In the genomic region with DNA sequence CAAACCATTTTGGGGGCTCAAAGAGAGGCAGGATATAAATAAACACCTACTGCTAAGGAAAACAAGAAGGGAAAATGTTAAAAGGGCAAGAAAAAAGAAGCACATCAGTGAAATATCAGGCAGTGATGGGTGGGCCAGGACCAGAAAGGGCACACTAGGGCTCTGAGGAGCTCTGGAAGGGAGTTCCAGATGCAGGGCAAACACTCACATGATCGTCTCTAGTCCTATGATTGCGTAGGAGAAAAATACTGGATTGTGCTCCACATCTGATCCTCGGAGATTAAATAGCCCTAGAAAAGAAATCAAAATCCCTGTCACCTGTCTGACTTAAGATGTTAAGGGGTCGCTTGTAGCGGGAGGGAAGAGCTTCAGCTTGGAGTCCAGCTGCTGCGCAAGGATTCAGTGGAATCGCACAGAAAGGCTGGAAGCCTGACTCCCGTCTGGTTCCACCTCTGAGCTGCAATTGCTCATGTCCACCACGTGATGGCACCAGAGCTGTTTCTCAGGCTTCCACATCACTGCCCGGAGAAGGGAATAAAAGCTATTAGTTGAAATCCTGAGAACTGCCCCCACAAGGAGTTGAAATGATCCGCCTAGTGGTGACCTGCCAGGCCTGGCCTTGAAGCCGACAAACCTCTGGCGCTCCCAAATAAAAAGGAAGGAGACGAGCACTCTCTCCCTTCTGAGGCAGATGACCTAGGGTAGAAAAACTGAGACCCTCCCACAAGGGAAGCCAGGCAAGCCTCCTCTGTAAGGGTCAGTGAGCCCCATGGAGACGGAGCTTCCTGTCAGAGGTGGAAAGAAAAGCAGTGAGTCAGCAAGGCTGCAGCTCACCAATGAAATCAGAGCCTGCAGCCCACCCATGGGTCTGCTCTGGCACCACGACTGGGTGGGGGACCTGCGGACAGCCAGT, we compare ENCODE assay signal across 9 cellular contexts. TPM values are rescaled to one million over a fixed set of nuclear protein-coding genes. Genes with fewer than 3 reads are reported as not detected.
A peak's percentile ranks its signal among the peaks of the same experiment; 100 is the strongest.
DNase-seq lines count a peak whose midpoint lies in the region; ATAC-seq and TF ChIP-seq lines count a peak whose summit lies in the region.
"Had no signal": no experiment of that assay in that cellular context is flagged by ENCODE, and none has a peak within 500 bp of the region (broad histone marks: within the 10 kb centered on the region; RNA-seq: fewer than 3 reads in every experiment).

No MANE protein-coding gene starts in this region.

- no peak overlapping the region for H3K4me3 ChIP-seq in CD8-positive, alpha-beta T cell (ENCODE audit: low read depth, low read length)
- H3K4me3 ChIP-seq in muscle layer of duodenum (ENCODE audit: low read depth in 1 of 2, low read length in 2 of 2), result peak overlapping the region in 1 of 2 donors; percentile 39

- H3K27ac Mint-ChIP-seq in CD8-positive, alpha-beta T cell, result no peak overlapping the region

- POLR2A ChIA-PET in CD8-positive, alpha-beta T cell (lab: Charles Lee), result interaction anchor here (0.6 to 1.2 kb wide), 5 partner anchors 47 to 421 kb away, joined by 3 to 4 read pairs (median 3); a partner anchor contains a TSS

- DNase-seq in CD8-positive, alpha-beta T cell, result peak; percentile 22 to 78 (median 58)
- peak; percentile 38 for DNase-seq in HS-27A (ENCODE audit: low read depth)
- DNase-seq in NOMO-1 treated with dmso at 0.1 percent for 144 hours (lab: John Stamatoyannopoulos, UW; ENCODE audit: unreplicated experiment), result peak; percentile 57
- DNase-seq in activated CD8-positive, alpha-beta memory T cell treated with anti-CD3 and anti-CD28 coated beads, Interleukin-2, amount 50 U/mL, for 48 hours, result peak; percentile 79
- peak; percentile 86 to 89 for DNase-seq in erythroblast (lab: John Stamatoyannopoulos, UW)
- DNase-seq in stimulated activated CD8-positive, alpha-beta memory T cell treated with anti-CD3 and anti-CD28 coated beads, Interleukin-7, amount 100 ng/mL, for 1 hour (ENCODE audit: low read depth in 2 of 2), result peak; percentile 26

- TF ChIP-seq CTCF in CD8-positive, alpha-beta T cell (IDR thresholded peaks at IDR 0.05), result peak; percentile 99

- peak; percentile 94 for ATAC-seq in CD8-positive, alpha-beta T cell
- ATAC-seq in GM19455 (IDR thresholded peaks at IDR 0.05; ENCODE audit: unreplicated experiment), result peak; percentile 70

- peaks cover 4% of the 10 kb centered on the region for H3K4me1 Mint-ChIP-seq in CD8-positive, alpha-beta T cell (ENCODE audit: low read depth)

- no peaks in the 10 kb centered on the region for H3K4me1 ChIP-seq in CD8-positive, alpha-beta T cell (ENCODE audit: insufficient read depth, low read length)
- H3K4me1 ChIP-seq in muscle layer of duodenum (ENCODE audit: control insufficient read depth in 1 of 2, insufficient read depth in 2 of 2, low read length in 2 of 2), result peaks cover 3 to 4% of the 10 kb centered on the region in 2 donors

- H3K9me3 Mint-ChIP-seq in CD8-positive, alpha-beta T cell, result no peaks in the 10 kb centered on the region

- peaks cover 38% of the 10 kb centered on the region for H3K36me3 ChIP-seq in CD8-positive, alpha-beta T cell (ENCODE audit: insufficient read depth, low read length)
- peaks cover 51 to 60% of the 10 kb centered on the region in 2 donors for H3K36me3 ChIP-seq in muscle layer of duodenum (ENCODE audit: control insufficient read depth in 1 of 2, insufficient read depth in 2 of 2, low read length in 2 of 2)

- no peaks in the 10 kb centered on the region for H3K27me3 Mint-ChIP-seq in CD8-positive, alpha-beta T cell (ENCODE audit: low read depth)

- no peak for TF ChIP-seq POLR2A in erythroblast (IDR thresholded peaks at IDR 0.05; ENCODE audit: low read length)

- peaks cover 82% of the 10 kb centered on the region for H3K36me3 Mint-ChIP-seq in CD8-positive, alpha-beta T cell

- CTCF ChIA-PET in CD8-positive, alpha-beta T cell (lab: Charles Lee), result interaction anchor here (0.6 to 3.4 kb wide), 78 partner anchors 9 to 788 kb away, joined by 3 to 33 read pairs (median 4); a partner anchor contains a TSS

- H3K27me3 ChIP-seq in CD8-positive, alpha-beta T cell (ENCODE audit: insufficient read depth, low read length), result no peaks in the 10 kb centered on the region
- H3K27me3 ChIP-seq in muscle layer of duodenum (ENCODE audit: low read depth, low read length), result no peaks in the 10 kb centered on the region

- intact Hi-C loops in CD8-positive, alpha-beta T cell (cut with DNase I, micrococcal nuclease), result loop anchor here (1.0 to 5.0 kb wide), 12 partner anchors 38 to 395 kb away; a partner anchor contains a TSS

- no peaks in the 10 kb centered on the region for H3K9me3 ChIP-seq in CD8-positive, alpha-beta T cell (ENCODE audit: low read length)
- no peaks in the 10 kb centered on the region for H3K9me3 ChIP-seq in muscle layer of duodenum (ENCODE audit: control insufficient read depth in 1 of 2, low read length in 2 of 2)

- H3K4me3 Mint-ChIP-seq in CD8-positive, alpha-beta T cell, result no peak overlapping the region

- no peak overlapping the region for H3K27ac ChIP-seq in CD8-positive, alpha-beta T cell (ENCODE audit: low read depth, low read length)
- H3K27ac ChIP-seq in muscle layer of duodenum (ENCODE audit: low read length), result peak overlapping the region; percentile 50
- H3K27ac ChIP-seq: epithelial cell of prostate had no signal

RNA-seq across cellular contexts. Expression of a gene that starts 39.2 kb away (rescaled TPM):
- 10 to 100 TPM; 50.4 to 54.7 TPM for total RNA-seq in CD8-positive, alpha-beta T cell

Comparison
In these comparisons a context has a peak if more than half of its experiments do, and no peak if none do; other contexts are left out.
1. DNase-seq: peak in every context shown above with its lines; median percentile 88 in erythroblast; 79 in activated CD8-positive, alpha-beta memory T cell treated with anti-CD3 and anti-CD28 coated beads, Interleukin-2, amount 50 U/mL, for 48 hours; 58 in CD8-positive, alpha-beta T cell; 57 in NOMO-1 treated with dmso at 0.1 percent for 144 hours; 38 in HS-27A; 26 in stimulated activated CD8-positive, alpha-beta memory T cell treated with anti-CD3 and anti-CD28 coated beads, Interleukin-7, amount 100 ng/mL, for 1 hour.